In genomic region chr10:62306663-62307062, GRCh38 we compare ENCODE assay signal across 15 cellular contexts. TPM values are rescaled to one million over a fixed set of nuclear protein-coding genes. Genes with fewer than 3 reads are reported as not detected.
DNase-seq lines count a peak whose midpoint lies in the region; ATAC-seq, FAIRE-seq and TF ChIP-seq lines count a peak whose summit lies in the region.
"Had no signal": no experiment of that assay in that cellular context is flagged by ENCODE, and none has a peak within 500 bp of the region (broad histone marks: within the 10 kb centered on the region; RNA-seq: fewer than 3 reads in every experiment).

No MANE protein-coding gene starts in this region.

- WGBS in mesendoderm (ENCODE audit: extremely low coverage, insufficient coverage, low lambda C conversion rate), result no CpG with 5 or more reads among the region's 9 CpGs

- peak; percentile 74 for FAIRE-seq in RCC 7860 (lab: Jason Lieb, UNC)
- FAIRE-seq: GM12878, K562 had no signal

- no peak overlapping the region for H2BK15ac ChIP-seq in mesendoderm (replicated peaks; ENCODE audit: low read depth)

- H3K4me2 ChIP-seq in BLaER1 (peak overlapping the region; percentile 18; the same call in 1 of the 2 replicates), mesendoderm (ENCODE audit: low read length) (no peak overlapping the region)

- no peaks in the 10 kb centered on the region for H3K79me1 ChIP-seq in mesendoderm (ENCODE audit: low read length)

- no peak overlapping the region for H3K4ac ChIP-seq in mesendoderm (ENCODE audit: low read depth, low read length)

- no peak overlapping the region for H3K56ac ChIP-seq in mesendoderm (ENCODE audit: low read length)

- H3K27ac ChIP-seq in BLaER1 (no peak overlapping the region), mesendoderm (ENCODE audit: low read depth, low read length) (no peak overlapping the region)
- H3K27ac ChIP-seq: ovary had no signal

- no peaks in the 10 kb centered on the region for H3K79me2 ChIP-seq in mesendoderm (ENCODE audit: control insufficient read depth, insufficient read depth, low read length)

- no peak for TF ChIP-seq CTCF in choroid plexus epithelial cell (conservative IDR thresholded peaks at IDR 0.05; ENCODE audit: low read depth, low read length)

- peak overlapping the region; percentile 45 for H3K23ac ChIP-seq in mesendoderm (ENCODE audit: low read length)

- H3K18ac ChIP-seq in mesendoderm (ENCODE audit: low read length), result no peak overlapping the region

- H3K4me3 ChIP-seq in BLaER1 (no peak overlapping the region), choroid plexus epithelial cell (ENCODE audit: low read depth, low read length) (no peak overlapping the region), mesendoderm (ENCODE audit: low read length) (no peak overlapping the region)
- H3K4me3 ChIP-seq: GM12878, K562, ovary had no signal

- H3K4me1 ChIP-seq in BLaER1 (peaks cover 6% of the 10 kb centered on the region; the same call in 1 of the 2 replicates), mesendoderm (ENCODE audit: control insufficient read depth, low read depth, low read length) (peaks cover 2% of the 10 kb centered on the region)

- peak; percentile 56 for DNase-seq in RCC 7860 (ENCODE audit: low spot score)
- peak; percentile 5 for DNase-seq in choroid plexus epithelial cell (ENCODE audit: low read depth)
- DNase-seq in mesendoderm, result no peak
- DNase-seq in NCI-H2227 (lab: John Stamatoyannopoulos, UW; ENCODE audit: unreplicated experiment), result no peak
- DNase-seq in HuH-7 (ENCODE audit: low spot score), result no peak
- DNase-seq in SW480 (ENCODE audit: low spot score), result no peak
- DNase-seq: caudate nucleus, hippocampal formation, NCI-H187 treated with DMSO at 0.1 percent for 48 hours, ovary, SHP77 treated with DMSO at 0.1 percent for 48 hours had no signal

- no peak overlapping the region for H2BK5ac ChIP-seq in mesendoderm (ENCODE audit: low read length)

- no peak overlapping the region for H2AK5ac ChIP-seq in mesendoderm (ENCODE audit: low read length)

- H2BK120ac ChIP-seq in mesendoderm (ENCODE audit: low read depth, low read length), result no peak overlapping the region

- H4K8ac ChIP-seq in mesendoderm (ENCODE audit: low read depth, low read length), result no peak overlapping the region

- H3K9me3 ChIP-seq in BLaER1, result no peaks in the 10 kb centered on the region
- H3K9me3 ChIP-seq: ovary had no signal

- no peak for ATAC-seq in HG03045 (IDR thresholded peaks at IDR 0.05; ENCODE audit: unreplicated experiment)
- ATAC-seq: GM12878, K562 had no signal

- H3K36me3 ChIP-seq in BLaER1, result no peaks in the 10 kb centered on the region
- no peaks in the 10 kb centered on the region for H3K36me3 ChIP-seq in mesendoderm (ENCODE audit: control insufficient read depth, insufficient read depth, low read length)
- H3K36me3 ChIP-seq: ovary had no signal

- H3K9ac ChIP-seq in BLaER1 (no peak overlapping the region), mesendoderm (ENCODE audit: low read length) (no peak overlapping the region)

- H3K27me3 ChIP-seq in BLaER1 (no peaks in the 10 kb centered on the region), mesendoderm (ENCODE audit: insufficient read depth, low read length, poor library complexity) (no peaks in the 10 kb centered on the region)
- H3K27me3 ChIP-seq: ovary had no signal

- H4K5ac ChIP-seq in mesendoderm (ENCODE audit: low read length), result no peak overlapping the region

- no peaks in the 10 kb centered on the region for H4K20me1 ChIP-seq in BLaER1

RNA-seq across cellular contexts. Expression of gene RTKN2, which starts 38.0 kb away (rescaled TPM):
- 12.6 TPM for polyA plus RNA-seq in mesendoderm (2013, experiment 1 of 2)
- polyA plus RNA-seq in mesendoderm (2013, experiment 2 of 2), result 13.7 TPM
- polyA plus RNA-seq: GM12878 had no signal

Comparison
In these comparisons a context has a peak if more than half of its experiments do, and no peak if none do; other contexts are left out.
1. DNase-seq: peak in RCC 7860 (single experiment) and choroid plexus epithelial cell (single experiment); none in mesendoderm (single experiment), NCI-H2227 (single experiment), HuH-7 (single experiment) and SW480 (single experiment).